In the genomic region with DNA sequence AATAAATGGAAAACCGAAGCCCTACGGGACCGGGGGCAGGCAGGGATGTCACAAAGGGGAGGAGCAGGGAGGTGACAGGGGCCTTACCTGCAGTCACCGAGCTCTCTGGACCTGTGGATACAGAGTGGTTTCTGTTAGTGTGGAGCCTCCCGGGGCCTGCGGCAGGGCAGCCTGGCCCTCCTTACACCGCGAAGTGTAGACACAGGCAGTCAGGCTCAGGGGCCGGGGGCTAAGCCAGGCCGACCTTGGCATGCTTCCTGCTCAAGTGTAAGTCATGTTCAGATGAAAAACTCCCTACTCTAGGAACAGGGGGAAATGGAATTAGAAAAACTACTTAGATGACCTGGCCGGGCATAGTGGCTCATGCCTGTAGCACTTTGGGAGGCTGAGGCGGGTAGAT, we compare ENCODE assay signal across 20 cellular contexts. TPM values are rescaled to one million over a fixed set of nuclear protein-coding genes. Genes with fewer than 3 reads are reported as not detected.
A peak's percentile ranks its signal among the peaks of the same experiment; 100 is the strongest.
DNase-seq lines count a peak whose midpoint lies in the region; ATAC-seq and TF ChIP-seq lines count a peak whose summit lies in the region.
"Had no signal": no experiment of that assay in that cellular context is flagged by ENCODE, and none has a peak within 500 bp of the region (broad histone marks: within the 10 kb centered on the region; RNA-seq: fewer than 3 reads in every experiment).

No MANE protein-coding gene starts in this region.

- H2AFZ ChIP-seq in H9 (ENCODE audit: low read length): no peak overlapping the region

- POLR2A ChIA-PET in CD4-positive, alpha-beta T cell (lab: Charles Lee): no interaction called here
- POLR2A ChIA-PET in RWPE1 (lab: Yijun Ruan, JAX; ENCODE audit: low non-redundant PET): no interaction called here

- no peaks in the 10 kb centered on the region for H3K79me2 ChIP-seq in H9 (ENCODE audit: insufficient read depth, low read length)

- H3K4me3 ChIP-seq in brain microvascular endothelial cell (ENCODE audit: low read depth, low read length): no peak overlapping the region

- H3K4me1 ChIP-seq in H9 (ENCODE audit: insufficient read depth, low read length): no peaks in the 10 kb centered on the region

- H3K56ac ChIP-seq in H9 (ENCODE audit: insufficient read length, low read depth, low read length): no peak overlapping the region

- no peak overlapping the region for H3T11ph ChIP-seq in H9 (ENCODE audit: low read length)

- intact Hi-C loops in CD4-positive, alpha-beta T cell (cut with DNase I, micrococcal nuclease): no loop called here

- no peak overlapping the region for H3K14ac ChIP-seq in H9 (ENCODE audit: insufficient read depth, low read length)

- no peaks in the 10 kb centered on the region for H4K20me1 ChIP-seq in H9 (ENCODE audit: control insufficient read depth, insufficient read depth, insufficient read length)

- no peak overlapping the region for H3K4me2 ChIP-seq in H9 (ENCODE audit: insufficient read depth, insufficient read length, low read length)

- no peak overlapping the region for H2BK20ac ChIP-seq in H9 (ENCODE audit: low read depth, low read length, poor library complexity, severe bottlenecking)

- ATAC-seq in CD4-positive, alpha-beta T cell (ENCODE audit: poor library complexity): no peak
- ATAC-seq in activated naive CD4-positive, alpha-beta T cell treated with anti-CD3 and anti-CD28 coated beads, Interleukin-2, amount 50 U/mL, for 72 hours: no peak
- ATAC-seq in natural killer cell treated with Interleukin-12 subunit alpha and Interleukin-12 subunit beta and Interleukin-15 and Interleukin-18, amount 100 ng/mL, for 72 hours: no peak
- ATAC-seq: PC-3 had no signal

- no peak overlapping the region for H3K9ac ChIP-seq in H9 (ENCODE audit: extremely low read depth, insufficient read length, low read length)

- CTCF ChIA-PET in CD4-positive, alpha-beta T cell (lab: Charles Lee): no interaction called here
- CTCF ChIA-PET in RWPE1 (lab: Yijun Ruan, JAX): interaction anchor here (0.7 kb wide), 1 partner anchor 36 kb away, joined by 3 read pairs; no protein-coding TSS in a partner anchor

- H2BK12ac ChIP-seq in H9 (ENCODE audit: insufficient read length, low read depth, low read length): no peak overlapping the region

- H3K27me3 ChIP-seq in CD4-positive, alpha-beta T cell (ENCODE audit: control insufficient read depth, insufficient read depth, low read length): no peaks in the 10 kb centered on the region
- no peaks in the 10 kb centered on the region for H3K27me3 ChIP-seq in brain microvascular endothelial cell (replicated peaks)
- no peaks in the 10 kb centered on the region for H3K27me3 ChIP-seq in H9 (ENCODE audit: insufficient read depth, low read length)

- H3K18ac ChIP-seq in H9 (ENCODE audit: insufficient read length, low read depth, low read length): no peak overlapping the region

- no peak overlapping the region for H2BK5ac ChIP-seq in H9 (ENCODE audit: insufficient read length, low read length)

- no peaks in the 10 kb centered on the region for H3K9me3 Mint-ChIP-seq in T-helper 2 cell treated with Interferon-gamma antibody and Interleukin-4, amounts not matched to agents 5 μg/mL and 100 μg/mL, for 36 hours
- no peaks in the 10 kb centered on the region for H3K9me3 Mint-ChIP-seq in CD4-positive, alpha-beta T cell
- H3K9me3 Mint-ChIP-seq in activated naive CD4-positive, alpha-beta T cell treated with anti-CD3 and anti-CD28 coated beads, Interleukin-2, amount 50 U/mL, for 72 hours: no peaks in the 10 kb centered on the region
- no peaks in the 10 kb centered on the region for H3K9me3 Mint-ChIP-seq in natural killer cell treated with Interleukin-12 subunit alpha and Interleukin-12 subunit beta and Interleukin-15 and Interleukin-18, amount 100 ng/mL, for 72 hours
- peaks cover 58 to 69% of the 10 kb centered on the region in 2 experiments for H3K9me3 Mint-ChIP-seq in H9
- H3K9me3 Mint-ChIP-seq: HFFc6, memory B cell had no signal

- H4K8ac ChIP-seq in H9 (replicated peaks; ENCODE audit: insufficient read length, low read depth, low read length): no peak overlapping the region

- H3K4ac ChIP-seq in H9 (ENCODE audit: low read depth, low read length): no peak overlapping the region

- H3K23me2 ChIP-seq in H9 (ENCODE audit: insufficient read length, low read depth, low read length, poor library complexity, severe bottlenecking): peaks cover 11% of the 10 kb centered on the region

- H4K5ac ChIP-seq in H9 (ENCODE audit: insufficient read length, low read depth, low read length): no peak overlapping the region

- no peak for TF ChIP-seq CTCF in CD4-positive, alpha-beta T cell (IDR thresholded peaks at IDR 0.05)
- TF ChIP-seq CTCF in RWPE1 (conservative IDR thresholded peaks at IDR 0.05; ENCODE audit: low read depth) (no peak), brain microvascular endothelial cell (IDR thresholded peaks at IDR 0.05; ENCODE audit: low read depth, low read length, missing control alignments) (no peak), H9 (conservative IDR thresholded peaks at IDR 0.05) (no peak)

- no peaks in the 10 kb centered on the region for H3K36me3 ChIP-seq in brain microvascular endothelial cell (replicated peaks)

- peak overlapping the region; percentile 41 for H3K27ac ChIP-seq in CD4-positive, alpha-beta T cell (ENCODE audit: low read depth, low read length)
- H3K27ac ChIP-seq in RWPE1 (no peak overlapping the region), brain microvascular endothelial cell (no peak overlapping the region), H9 (ENCODE audit: insufficient read length, low read depth, low read length) (no peak overlapping the region)
- H3K27ac ChIP-seq: 22Rv1, WERI-Rb-1 had no signal

- H3K4me3 Mint-ChIP-seq in T-helper 2 cell treated with Interferon-gamma antibody and Interleukin-4, amounts not matched to agents 5 μg/mL and 100 μg/mL, for 36 hours: no peak overlapping the region
- peak overlapping the region; percentile 38 for H3K4me3 Mint-ChIP-seq in CD4-positive, alpha-beta T cell
- no peak overlapping the region for H3K4me3 Mint-ChIP-seq in natural killer cell treated with Interleukin-12 subunit alpha and Interleukin-12 subunit beta and Interleukin-15 and Interleukin-18, amount 100 ng/mL, for 72 hours
- no peak overlapping the region for H3K4me3 Mint-ChIP-seq in H9
- H3K4me3 Mint-ChIP-seq: HFFc6, memory B cell, type B pancreatic cell had no signal

- H3K79me1 ChIP-seq in H9 (ENCODE audit: insufficient read depth, low read depth, low read length, poor library complexity, severe bottlenecking): no peaks in the 10 kb centered on the region

- H2AK5ac ChIP-seq in H9 (ENCODE audit: insufficient read length, low read length): no peak overlapping the region

- H4K91ac ChIP-seq in H9 (ENCODE audit: insufficient read length, low read depth, low read length): no peak overlapping the region

- in situ Hi-C loops in brain microvascular endothelial cell (cut with HindIII; ENCODE audit: low pct_ligation_motif_present, low sequenced_read_pairs): no loop called here

- no peaks in the 10 kb centered on the region for H3K27me3 Mint-ChIP-seq in T-helper 2 cell treated with Interferon-gamma antibody and Interleukin-4, amounts not matched to agents 5 μg/mL and 100 μg/mL, for 36 hours (ENCODE audit: low read depth)
- H3K27me3 Mint-ChIP-seq in CD4-positive, alpha-beta T cell: no peaks in the 10 kb centered on the region
- peaks cover 0 to 11% of the 10 kb centered on the region in 2 donors for H3K27me3 Mint-ChIP-seq in natural killer cell treated with Interleukin-12 subunit alpha and Interleukin-12 subunit beta and Interleukin-15 and Interleukin-18, amount 100 ng/mL, for 72 hours
- peaks cover 3% of the 10 kb centered on the region; the same call in 1 of the 2 replicates for H3K27me3 Mint-ChIP-seq in H9 (ENCODE audit: low read depth)
- H3K27me3 Mint-ChIP-seq: memory B cell, type B pancreatic cell had no signal

- peak overlapping the region; percentile 67 for H3K27ac Mint-ChIP-seq in T-helper 2 cell treated with Interferon-gamma antibody and Interleukin-4, amounts not matched to agents 5 μg/mL and 100 μg/mL, for 36 hours
- peak overlapping the region; percentile 74 for H3K27ac Mint-ChIP-seq in CD4-positive, alpha-beta T cell
- peak overlapping the region; percentile 55 for H3K27ac Mint-ChIP-seq in activated naive CD4-positive, alpha-beta T cell treated with anti-CD3 and anti-CD28 coated beads, Interleukin-2, amount 50 U/mL, for 72 hours
- H3K27ac Mint-ChIP-seq in natural killer cell treated with Interleukin-12 subunit alpha and Interleukin-12 subunit beta and Interleukin-15 and Interleukin-18, amount 100 ng/mL, for 72 hours: peak overlapping the region; percentile 10 to 64
- no peak overlapping the region for H3K27ac Mint-ChIP-seq in H9
- H3K27ac Mint-ChIP-seq: HFFc6, memory B cell, type B pancreatic cell had no signal

- no peak for DNase-seq in T-helper 2 cell treated with Interferon-gamma antibody and Interleukin-4, amounts not matched to agents 5 μg/mL and 100 μg/mL, for 36 hours (ENCODE audit: low spot score)
- DNase-seq in T-helper 2 cell (no peak), RWPE1 (ENCODE audit: low spot score) (no peak), brain microvascular endothelial cell (no peak), H9 (no peak)
- DNase-seq in CD4-positive, alpha-beta T cell: no peak
- no peak for DNase-seq in activated naive CD4-positive, alpha-beta T cell treated with anti-CD3 and anti-CD28 coated beads, Interleukin-2, amount 50 U/mL, for 72 hours (ENCODE audit: low spot score in 2 of 2)
- DNase-seq in natural killer cell treated with Interleukin-12 subunit alpha and Interleukin-12 subunit beta and Interleukin-15 and Interleukin-18, amount 100 ng/mL, for 72 hours (ENCODE audit: low spot score): no peak
- DNase-seq: activated gamma-delta T cell; HFFc6; NCI-H1105; NCI-H2029 treated with DMSO at 0.1 percent for 48 hours; PC-3; SHP77 treated with DMSO at 0.1 percent for 48 hours; stimulated activated CD4-positive, alpha-beta T cell treated with anti-CD3 and anti-CD28 coated beads, Interleukin-1b, Interleukin-23, amount 100 ng/mL, for 48 hours; stimulated activated naive CD4-positive, alpha-beta T cell; WERI-Rb-1 had no signal

- H3K36me3 Mint-ChIP-seq in T-helper 2 cell treated with Interferon-gamma antibody and Interleukin-4, amounts not matched to agents 5 μg/mL and 100 μg/mL, for 36 hours (ENCODE audit: low read depth): peaks cover 26% of the 10 kb centered on the region
- H3K36me3 Mint-ChIP-seq in CD4-positive, alpha-beta T cell (ENCODE audit: low read depth): peaks cover 19% of the 10 kb centered on the region
- H3K36me3 Mint-ChIP-seq in activated naive CD4-positive, alpha-beta T cell treated with anti-CD3 and anti-CD28 coated beads, Interleukin-2, amount 50 U/mL, for 72 hours: peaks cover 16 to 21% of the 10 kb centered on the region in 2 donors
- H3K36me3 Mint-ChIP-seq in natural killer cell treated with Interleukin-12 subunit alpha and Interleukin-12 subunit beta and Interleukin-15 and Interleukin-18, amount 100 ng/mL, for 72 hours: peaks cover 10% of the 10 kb centered on the region
- peaks cover 23 to 31% (median 24%) of the 10 kb centered on the region in 3 experiments for H3K36me3 Mint-ChIP-seq in H9 (ENCODE audit: insufficient read depth in 1 of 3, low read depth in 3 of 3)

- H3K23ac ChIP-seq in H9 (ENCODE audit: insufficient read length, low read depth, low read length): no peak overlapping the region

- H3K4me1 Mint-ChIP-seq in T-helper 2 cell treated with Interferon-gamma antibody and Interleukin-4, amounts not matched to agents 5 μg/mL and 100 μg/mL, for 36 hours (ENCODE audit: low read depth): peaks cover 21% of the 10 kb centered on the region
- H3K4me1 Mint-ChIP-seq in CD4-positive, alpha-beta T cell (ENCODE audit: low read depth): peaks cover 26% of the 10 kb centered on the region
- H3K4me1 Mint-ChIP-seq in natural killer cell treated with Interleukin-12 subunit alpha and Interleukin-12 subunit beta and Interleukin-15 and Interleukin-18, amount 100 ng/mL, for 72 hours (ENCODE audit: low read depth in 2 of 2): peaks cover 21 to 23% of the 10 kb centered on the region in 2 donors
- peaks cover 4 to 5% of the 10 kb centered on the region in 2 experiments; a peak in 3 of 4 replicates for H3K4me1 Mint-ChIP-seq in H9

- no peak overlapping the region for H2BK120ac ChIP-seq in H9 (ENCODE audit: low read depth, low read length, poor library complexity, severe bottlenecking)

- no peaks in the 10 kb centered on the region for H3K9me3 ChIP-seq in CD4-positive, alpha-beta T cell (ENCODE audit: control insufficient read depth, low read length)
- H3K9me3 ChIP-seq in H9 (ENCODE audit: control insufficient read depth, low read depth, low read length): peaks cover 18% of the 10 kb centered on the region

- no peak overlapping the region for H2BK15ac ChIP-seq in H9 (ENCODE audit: low read depth, low read length)

- WGBS in H9 (ENCODE audit: extremely low coverage, insufficient read length, low lambda C conversion rate): no CpG with 5 or more reads among the region's 12 CpGs

RNA-seq across cellular contexts. Expression of a gene that starts 4.3 kb away (rescaled TPM):
- 10 to 100 TPM; 36.1 to 38.2 TPM for total RNA-seq in CD4-positive, alpha-beta T cell
- 10 to 100 TPM; 27.7 to 32.7 TPM for total RNA-seq in activated naive CD4-positive, alpha-beta T cell treated with anti-CD3 and anti-CD28 coated beads, Interleukin-2, amount 50 U/mL, for 72 hours
- 10 to 100 TPM; 28.5 to 41.1 TPM for total RNA-seq in natural killer cell treated with Interleukin-12 subunit alpha and Interleukin-12 subunit beta and Interleukin-15 and Interleukin-18, amount 100 ng/mL, for 72 hours
- 21.0 and 22.8 TPM in 2 replicates for total RNA-seq in H9 (2021)

RNA-seq across cellular contexts. Expression of a gene that starts 21.3 kb away (rescaled TPM):
- 10 to 100 TPM; 15.7 to 16.4 TPM for total RNA-seq in CD4-positive, alpha-beta T cell
- total RNA-seq in activated naive CD4-positive, alpha-beta T cell treated with anti-CD3 and anti-CD28 coated beads, Interleukin-2, amount 50 U/mL, for 72 hours: 10 to 100 TPM in 1 of 2 donors, 1 to 10 TPM in 1; 9.8 to 15.6 TPM
- total RNA-seq in natural killer cell treated with Interleukin-12 subunit alpha and Interleukin-12 subunit beta and Interleukin-15 and Interleukin-18, amount 100 ng/mL, for 72 hours: 10 to 100 TPM; 22.1 to 30.7 TPM
- total RNA-seq in H9 (2021): 8.8 and 9.4 TPM in 2 replicates

RNA-seq across cellular contexts. Expression of a gene that starts 25.3 kb away (rescaled TPM):
- 1 to 10 TPM; 6.6 to 8.9 TPM for total RNA-seq in CD4-positive, alpha-beta T cell
- total RNA-seq in activated naive CD4-positive, alpha-beta T cell treated with anti-CD3 and anti-CD28 coated beads, Interleukin-2, amount 50 U/mL, for 72 hours: 10 to 100 TPM; 39.6 to 40.4 TPM
- 10 to 100 TPM; 39.6 to 65.6 TPM for total RNA-seq in natural killer cell treated with Interleukin-12 subunit alpha and Interleukin-12 subunit beta and Interleukin-15 and Interleukin-18, amount 100 ng/mL, for 72 hours
- 30.9 and 35.4 TPM in 2 replicates for total RNA-seq in H9 (2021)

RNA-seq across cellular contexts. Expression of a gene that starts 32.7 kb away (rescaled TPM):
- total RNA-seq in CD4-positive, alpha-beta T cell: 1 to 10 TPM; 5.7 to 6.6 TPM
- 10 to 100 TPM; 44.9 to 46.0 TPM for total RNA-seq in activated naive CD4-positive, alpha-beta T cell treated with anti-CD3 and anti-CD28 coated beads, Interleukin-2, amount 50 U/mL, for 72 hours
- total RNA-seq in natural killer cell treated with Interleukin-12 subunit alpha and Interleukin-12 subunit beta and Interleukin-15 and Interleukin-18, amount 100 ng/mL, for 72 hours: 10 to 100 TPM; 29.4 to 48.5 TPM
- total RNA-seq in H9 (2021): 32.1 and 32.5 TPM in 2 replicates

RNA-seq across cellular contexts. Expression of a gene that starts 34.9 kb away (rescaled TPM):
- total RNA-seq in CD4-positive, alpha-beta T cell: 10 to 100 TPM; 17.4 to 20.3 TPM
- 10 to 100 TPM; 74.2 to 75.9 TPM for total RNA-seq in activated naive CD4-positive, alpha-beta T cell treated with anti-CD3 and anti-CD28 coated beads, Interleukin-2, amount 50 U/mL, for 72 hours
- total RNA-seq in natural killer cell treated with Interleukin-12 subunit alpha and Interleukin-12 subunit beta and Interleukin-15 and Interleukin-18, amount 100 ng/mL, for 72 hours: 100 to 1,000 TPM; 115 to 227 TPM
- 68.7 and 70.5 TPM in 2 replicates for total RNA-seq in H9 (2021)

Comparison
In these comparisons a context has a peak if more than half of its experiments do, and no peak if none do; other contexts are left out.
1. H3K27ac Mint-ChIP-seq: peak in T-helper 2 cell treated with Interferon-gamma antibody and Interleukin-4, amounts not matched to agents 5 μg/mL and 100 μg/mL, for 36 hours (single experiment), CD4-positive, alpha-beta T cell (single experiment), activated naive CD4-positive, alpha-beta T cell treated with anti-CD3 and anti-CD28 coated beads, Interleukin-2, amount 50 U/mL, for 72 hours (2 of 2) and natural killer cell treated with Interleukin-12 subunit alpha and Interleukin-12 subunit beta and Interleukin-15 and Interleukin-18, amount 100 ng/mL, for 72 hours (2 of 2); none in H9 (0 of 3).